In the genomic region with DNA sequence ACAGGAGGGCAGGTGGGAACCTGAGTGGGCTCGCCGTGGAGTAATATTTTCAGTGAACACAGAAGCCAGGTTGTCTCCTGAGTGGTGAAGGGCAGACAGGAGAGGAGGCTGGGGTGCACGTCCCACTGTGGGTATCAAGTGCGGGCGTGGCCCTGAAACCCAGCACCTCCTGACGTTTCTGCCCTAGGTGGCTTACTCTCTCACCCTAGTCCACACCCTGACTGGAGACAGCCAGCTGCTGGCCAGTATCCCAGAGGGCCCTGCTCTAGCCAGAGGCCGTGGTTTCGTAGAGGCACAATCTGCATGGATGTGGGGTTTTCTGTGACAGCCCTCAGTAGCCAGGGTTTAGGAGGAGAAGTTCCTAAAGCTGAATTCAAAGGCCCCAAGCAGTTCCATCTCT, we compare ENCODE assay signal across 17 cellular contexts.
A peak's percentile ranks its signal among the peaks of the same experiment; 100 is the strongest.
DNase-seq lines count a peak whose midpoint lies in the region; ATAC-seq and TF ChIP-seq lines count a peak whose summit lies in the region.
"Had no signal": no experiment of that assay in that cellular context is flagged by ENCODE, and none has a peak within 500 bp of the region (broad histone marks: within the 10 kb centered on the region; RNA-seq: fewer than 3 reads in every experiment).

No MANE protein-coding gene starts in this region.

- no peaks in the 10 kb centered on the region for H3K27me3 ChIP-seq in heart left ventricle
- no peaks in the 10 kb centered on the region for H3K27me3 ChIP-seq in testis
- H3K27me3 ChIP-seq: BE2C had no signal

- TF ChIP-seq POLR2A in heart left ventricle (IDR thresholded peaks at IDR 0.05) (no peak), NB4 (IDR thresholded peaks at IDR 0.05; ENCODE audit: extremely low read depth, insufficient read length) (no peak), testis (IDR thresholded peaks at IDR 0.05) (no peak)

- H3K36me3 ChIP-seq in heart left ventricle: peaks cover 0 to 9% (median 0%) of the 10 kb centered on the region in 9 donors
- no peaks in the 10 kb centered on the region for H3K36me3 ChIP-seq in testis (ENCODE audit: low read depth, missing control alignments)
- H3K36me3 ChIP-seq: BE2C, thoracic aorta had no signal

- H3K27ac ChIP-seq in heart left ventricle (peak overlapping the region in 1 of 12 donors; percentile 55), testis (peak overlapping the region; percentile 22 to 23), coronary artery (no peak overlapping the region)
- H3K27ac ChIP-seq: psoas muscle, thoracic aorta had no signal

- H3K9me3 Mint-ChIP-seq in effector memory CD8-positive, alpha-beta T cell: peaks cover 0 to 2% of the 10 kb centered on the region in 2 donors

- TF ChIP-seq CTCF in heart left ventricle (IDR thresholded peaks at IDR 0.05): no peak
- TF ChIP-seq CTCF in NB4 (IDR thresholded peaks at IDR 0.05; ENCODE audit: low read depth, low read length): no peak
- TF ChIP-seq CTCF in testis (IDR thresholded peaks at IDR 0.05): no peak
- TF ChIP-seq CTCF in coronary artery (IDR thresholded peaks at IDR 0.05): no peak

- peaks cover 8% of the 10 kb centered on the region for H3K36me3 Mint-ChIP-seq in effector memory CD8-positive, alpha-beta T cell (ENCODE audit: insufficient read depth)

- intact Hi-C loops in Right ventricle myocardium superior (cut with DNase I) (no loop called here), heart left ventricle (cut with DNase I) (loop anchor here in 3 of 10 donors (5.0 kb wide), 1 partner anchor 87 kb away; the partner anchor contains the start of gene TRERF1 (in 3 of the 3)), testis (cut with DNase I; ENCODE audit: low total_unique reads) (no loop called here)

- DNase-seq in Right ventricle myocardium superior (peak; percentile 49), heart left ventricle (no peak), NB4 (ENCODE audit: low read depth) (peak; percentile 38), testis (no peak), coronary artery (ENCODE audit: low spot score) (no peak), ureter (ENCODE audit: low spot score) (no peak)
- DNase-seq in effector memory CD8-positive, alpha-beta T cell: no peak
- DNase-seq in activated naive CD4-positive, alpha-beta T cell treated with Interleukin-2 at 50 U/mL for 16 hours: no peak
- DNase-seq: anterior cingulate cortex, BE2C, DMS 273 treated with DMSO at 0.1 percent for 48 hours, mesenchymal stem cell, NCI-H1417, NCI-H226, psoas muscle had no signal

- no peak overlapping the region for H3K4me3 ChIP-seq in heart left ventricle
- no peak overlapping the region for H3K4me3 ChIP-seq in NB4 (ENCODE audit: low read depth, low read length)
- H3K4me3 ChIP-seq in testis: no peak overlapping the region
- H3K4me3 ChIP-seq in coronary artery: no peak overlapping the region
- H3K4me3 ChIP-seq: psoas muscle, thoracic aorta had no signal

- H3K9me3 ChIP-seq in heart left ventricle (peaks cover 0 to 6% (median 0%) of the 10 kb centered on the region in 12 donors), testis (no peaks in the 10 kb centered on the region)
- H3K9me3 ChIP-seq: BE2C, psoas muscle, thoracic aorta had no signal

- H3K27me3 Mint-ChIP-seq in effector memory CD8-positive, alpha-beta T cell: no peaks in the 10 kb centered on the region

- WGBS in heart left ventricle, 4 donors: 73 to 89% (median 83%) methylated on average over 8 of the region's 8 CpGs
- WGBS in testis, 2 donors: 74 to 75% methylated on average over 7 to 8 of the region's 8 CpGs

- peak overlapping the region; percentile 94 to 96 for H3K27ac Mint-ChIP-seq in effector memory CD8-positive, alpha-beta T cell

- H3K4me1 Mint-ChIP-seq in effector memory CD8-positive, alpha-beta T cell (ENCODE audit: low read depth in 2 of 2): peaks cover 64 to 76% of the 10 kb centered on the region in 2 donors

- H3K4me1 ChIP-seq in heart left ventricle: peaks cover 0 to 65% (median 25%) of the 10 kb centered on the region in 12 donors
- peaks cover 57% of the 10 kb centered on the region for H3K4me1 ChIP-seq in testis
- H3K4me1 ChIP-seq: BE2C, psoas muscle had no signal

- ATAC-seq in Right ventricle myocardium superior (ENCODE audit: poor library complexity) (no peak), heart left ventricle (no peak)
- ATAC-seq in effector memory CD8-positive, alpha-beta T cell (replicated peaks): no peak
- ATAC-seq: psoas muscle, SK-N-SH treated with all-trans-retinoic acid at 6 μM for 48 hours had no signal

- H3K4me3 Mint-ChIP-seq in effector memory CD8-positive, alpha-beta T cell: peak overlapping the region; percentile 79 to 83

Comparison
In these comparisons a context has a peak if more than half of its experiments do, and no peak if none do; other contexts are left out.
1. DNase-seq: peak in Right ventricle myocardium superior (single experiment) and NB4 (single experiment); none in heart left ventricle (0 of 5), effector memory CD8-positive, alpha-beta T cell (0 of 3), testis (single experiment), coronary artery (single experiment), ureter (single experiment) and activated naive CD4-positive, alpha-beta T cell treated with Interleukin-2 at 50 U/mL for 16 hours (single experiment).
2. H3K27ac ChIP-seq: peak in testis (2 of 2); none in coronary artery (0 of 2).